Comparison of ENCODE assay signal across 12 cellular contexts in genomic region chr6:151285121-151285520, GRCh38. TPM values are rescaled to one million over a fixed set of nuclear protein-coding genes. Genes with fewer than 3 reads are reported as not detected.
DNase-seq lines count a peak whose midpoint lies in the region; ATAC-seq and TF ChIP-seq lines count a peak whose summit lies in the region.
"Had no signal": no experiment of that assay in that cellular context is flagged by ENCODE, and none has a peak within 500 bp of the region (broad histone marks: within the 10 kb centered on the region; RNA-seq: fewer than 3 reads in every experiment).

No MANE protein-coding gene starts in this region.

- intact Hi-C loops in Right ventricle myocardium superior (cut with DNase I) (no loop called here), Right ventricle myocardium inferior (cut with DNase I) (no loop called here), lower lobe of right lung (cut with DNase I) (no loop called here), uterus (cut with DNase I; ENCODE audit: low total_unique reads) (no loop called here)

- H3K27ac ChIP-seq in lower lobe of right lung (peak overlapping the region; percentile 20), uterus (peak overlapping the region; percentile 17 to 31)

- TF ChIP-seq CTCF in lower lobe of right lung (IDR thresholded peaks at IDR 0.05) (no peak), uterus (IDR thresholded peaks at IDR 0.05) (no peak)

- H3K4me3 ChIP-seq in lower lobe of right lung (no peak overlapping the region), uterus (no peak overlapping the region)

- ATAC-seq in Right ventricle myocardium superior (ENCODE audit: poor library complexity) (peak; percentile 51), Right ventricle myocardium inferior (no peak), lower lobe of right lung (peak in 1 of 2 donors; percentile 37), HG03280 (IDR thresholded peaks at IDR 0.05; ENCODE audit: unreplicated experiment) (no peak)

- no peaks in the 10 kb centered on the region for H3K9me3 ChIP-seq in lower lobe of right lung
- no peaks in the 10 kb centered on the region for H3K9me3 ChIP-seq in uterus

- DNase-seq in Right ventricle myocardium superior = no peak
- DNase-seq in Right ventricle myocardium inferior (ENCODE audit: missing footprints) = no peak
- peak; percentile 90 for DNase-seq in dermis blood vessel endothelial cell
- no peak for DNase-seq in lower lobe of right lung
- peak in 1 of 2 donors; percentile 53 for DNase-seq in uterus
- no peak for DNase-seq in NCI-H748 treated with DMSO at 0.1 percent for 48 hours (lab: John Stamatoyannopoulos, UW)
- no peak for DNase-seq in cortex of kidney (lab: John Stamatoyannopoulos, UW)
- DNase-seq: activated naive CD4-positive, alpha-beta T cell treated with anti-CD3 and anti-CD28 coated beads, Interleukin-2, amount 50 U/mL, for 16 hours; erythroblast; MV-4-11; stimulated activated CD4-positive, alpha-beta T cell treated with anti-CD3 and anti-CD28 coated beads, Interleukin-4, amount 100 ng/mL, for 4 hours had no signal

- H3K27me3 ChIP-seq in lower lobe of right lung (ENCODE audit: low read depth) (no peaks in the 10 kb centered on the region), uterus (no peaks in the 10 kb centered on the region)

- TF ChIP-seq POLR2A in uterus (IDR thresholded peaks at IDR 0.05) = no peak

- H3K36me3 ChIP-seq in lower lobe of right lung (no peaks in the 10 kb centered on the region), uterus (no peaks in the 10 kb centered on the region)

- H3K4me1 ChIP-seq in lower lobe of right lung = peaks cover 5% of the 10 kb centered on the region
- no peaks in the 10 kb centered on the region for H3K4me1 ChIP-seq in uterus

RNA-seq across cellular contexts. Expression of gene AKAP12, which starts 45.4 kb away (rescaled TPM):
- total RNA-seq in Right ventricle myocardium superior (13.9 TPM), Right ventricle myocardium inferior (18.1 TPM), dermis blood vessel endothelial cell (647 and 699 TPM in 2 replicates), lower lobe of right lung (38.8 TPM), uterus (100 to 1,000 TPM in 1 of 4 donors, 10 to 100 TPM in 3; 47.6 to 218 (median 70.2) TPM)
